1 cellular context compared by ENCODE assay signal in genomic region chr14:104752735-104753527, GRCh38.
TF ChIP-seq lines count a peak whose summit lies in the region.

Gene SIVA1 (plus strand): TSS chr14:104753147. CDS start chr14:104753202, 55 bp downstream.

TF ChIP-seq in A549, 52 proteins besides CTCF, POLR2A, EP300 and RAD21 (continued from another document):
- TF ChIP-seq PBX3 (IDR thresholded peaks at IDR 0.05), result 0 out of 2 replicates have a peak, but pooled peaks have one; percentile 16
- TF ChIP-seq CBX8 (IDR thresholded peaks at IDR 0.05), result no peak
- TF ChIP-seq, protein P1, sequence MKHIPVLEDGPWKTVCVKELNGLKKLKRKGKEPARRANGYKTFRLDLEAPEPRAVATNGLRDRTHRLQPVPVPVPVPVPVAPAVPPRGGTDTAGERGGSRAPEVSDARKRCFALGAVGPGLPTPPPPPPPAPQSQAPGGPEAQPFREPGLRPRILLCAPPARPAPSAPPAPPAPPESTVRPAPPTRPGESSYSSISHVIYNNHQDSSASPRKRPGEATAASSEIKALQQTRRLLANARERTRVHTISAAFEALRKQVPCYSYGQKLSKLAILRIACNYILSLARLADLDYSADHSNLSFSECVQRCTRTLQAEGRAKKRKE (CRISPR knock-in tag; IDR thresholded peaks at IDR 0.05; ENCODE audit: low read depth), result no peak
- TF ChIP-seq MAX (IDR thresholded peaks at IDR 0.05), result peak; percentile 80
TF ChIP-seq in A549: peak in this region for 11.
